Comparison of ENCODE assay signal across 1 cellular context in the genomic region with DNA sequence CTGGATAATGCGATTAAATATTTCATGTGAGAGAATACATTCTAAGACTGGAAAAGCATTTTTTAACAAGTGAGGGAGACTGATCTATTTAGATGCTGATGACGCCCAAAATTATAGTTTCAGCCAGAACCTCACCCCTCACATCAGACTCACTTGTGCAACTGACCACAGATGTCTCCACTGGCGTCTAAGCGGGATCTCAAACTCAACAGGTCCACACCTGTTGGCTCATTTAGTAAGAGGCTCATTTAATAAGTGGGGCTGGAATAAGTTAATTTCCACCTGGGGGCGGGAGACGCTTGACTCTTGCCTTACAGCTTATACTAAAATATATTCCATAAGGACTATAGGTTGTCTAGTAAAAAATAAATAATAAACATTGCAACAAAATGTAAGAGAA.
TF ChIP-seq lines count a peak whose summit lies in the region.

No MANE protein-coding gene starts in this region.

TF ChIP-seq in GM23338, 12 proteins besides CTCF, POLR2A, EP300 and RAD21 (continued from another document):
- TF ChIP-seq, protein P1, sequence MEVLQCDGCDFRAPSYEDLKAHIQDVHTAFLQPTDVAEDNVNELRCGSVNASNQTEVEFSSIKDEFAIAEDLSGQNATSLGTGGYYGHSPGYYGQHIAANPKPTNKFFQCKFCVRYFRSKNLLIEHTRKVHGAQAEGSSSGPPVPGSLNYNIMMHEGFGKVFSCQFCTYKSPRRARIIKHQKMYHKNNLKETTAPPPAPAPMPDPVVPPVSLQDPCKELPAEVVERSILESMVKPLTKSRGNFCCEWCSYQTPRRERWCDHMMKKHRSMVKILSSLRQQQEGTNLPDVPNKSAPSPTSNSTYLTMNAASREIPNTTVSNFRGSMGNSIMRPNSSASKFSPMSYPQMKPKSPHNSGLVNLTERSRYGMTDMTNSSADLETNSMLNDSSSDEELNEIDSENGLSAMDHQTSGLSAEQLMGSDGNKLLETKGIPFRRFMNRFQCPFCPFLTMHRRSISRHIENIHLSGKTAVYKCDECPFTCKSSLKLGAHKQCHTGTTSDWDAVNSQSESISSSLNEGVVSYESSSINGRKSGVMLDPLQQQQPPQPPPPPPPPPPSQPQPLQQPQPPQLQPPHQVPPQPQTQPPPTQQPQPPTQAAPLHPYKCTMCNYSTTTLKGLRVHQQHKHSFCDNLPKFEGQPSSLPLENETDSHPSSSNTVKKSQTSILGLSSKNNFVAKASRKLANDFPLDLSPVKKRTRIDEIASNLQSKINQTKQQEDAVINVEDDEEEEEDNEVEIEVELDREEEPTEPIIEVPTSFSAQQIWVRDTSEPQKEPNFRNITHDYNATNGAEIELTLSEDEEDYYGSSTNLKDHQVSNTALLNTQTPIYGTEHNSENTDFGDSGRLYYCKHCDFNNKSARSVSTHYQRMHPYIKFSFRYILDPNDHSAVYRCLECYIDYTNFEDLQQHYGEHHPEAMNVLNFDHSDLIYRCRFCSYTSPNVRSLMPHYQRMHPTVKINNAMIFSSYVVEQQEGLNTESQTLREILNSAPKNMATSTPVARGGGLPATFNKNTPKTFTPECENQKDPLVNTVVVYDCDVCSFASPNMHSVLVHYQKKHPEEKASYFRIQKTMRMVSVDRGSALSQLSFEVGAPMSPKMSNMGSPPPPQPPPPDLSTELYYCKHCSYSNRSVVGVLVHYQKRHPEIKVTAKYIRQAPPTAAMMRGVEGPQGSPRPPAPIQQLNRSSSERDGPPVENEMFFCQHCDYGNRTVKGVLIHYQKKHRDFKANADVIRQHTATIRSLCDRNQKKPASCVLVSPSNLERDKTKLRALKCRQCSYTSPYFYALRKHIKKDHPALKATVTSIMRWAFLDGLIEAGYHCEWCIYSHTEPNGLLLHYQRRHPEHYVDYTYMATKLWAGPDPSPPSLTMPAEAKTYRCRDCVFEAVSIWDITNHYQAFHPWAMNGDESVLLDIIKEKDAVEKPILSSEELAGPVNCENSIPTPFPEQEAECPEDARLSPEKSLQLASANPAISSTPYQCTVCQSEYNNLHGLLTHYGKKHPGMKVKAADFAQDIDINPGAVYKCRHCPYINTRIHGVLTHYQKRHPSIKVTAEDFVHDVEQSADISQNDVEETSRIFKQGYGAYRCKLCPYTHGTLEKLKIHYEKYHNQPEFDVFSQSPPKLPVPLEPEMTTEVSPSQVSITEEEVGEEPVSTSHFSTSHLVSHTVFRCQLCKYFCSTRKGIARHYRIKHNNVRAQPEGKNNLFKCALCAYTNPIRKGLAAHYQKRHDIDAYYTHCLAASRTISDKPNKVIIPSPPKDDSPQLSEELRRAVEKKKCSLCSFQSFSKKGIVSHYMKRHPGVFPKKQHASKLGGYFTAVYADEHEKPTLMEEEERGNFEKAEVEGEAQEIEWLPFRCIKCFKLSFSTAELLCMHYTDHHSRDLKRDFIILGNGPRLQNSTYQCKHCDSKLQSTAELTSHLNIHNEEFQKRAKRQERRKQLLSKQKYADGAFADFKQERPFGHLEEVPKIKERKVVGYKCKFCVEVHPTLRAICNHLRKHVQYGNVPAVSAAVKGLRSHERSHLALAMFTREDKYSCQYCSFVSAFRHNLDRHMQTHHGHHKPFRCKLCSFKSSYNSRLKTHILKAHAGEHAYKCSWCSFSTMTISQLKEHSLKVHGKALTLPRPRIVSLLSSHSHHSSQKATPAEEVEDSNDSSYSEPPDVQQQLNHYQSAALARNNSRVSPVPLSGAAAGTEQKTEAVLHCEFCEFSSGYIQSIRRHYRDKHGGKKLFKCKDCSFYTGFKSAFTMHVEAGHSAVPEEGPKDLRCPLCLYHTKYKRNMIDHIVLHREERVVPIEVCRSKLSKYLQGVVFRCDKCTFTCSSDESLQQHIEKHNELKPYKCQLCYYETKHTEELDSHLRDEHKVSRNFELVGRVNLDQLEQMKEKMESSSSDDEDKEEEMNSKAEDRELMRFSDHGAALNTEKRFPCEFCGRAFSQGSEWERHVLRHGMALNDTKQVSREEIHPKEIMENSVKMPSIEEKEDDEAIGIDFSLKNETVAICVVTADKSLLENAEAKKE (CRISPR knock-in tag; IDR thresholded peaks at IDR 0.05): no peak
- TF ChIP-seq POLR2AphosphoS5 (IDR thresholded peaks at IDR 0.05; ENCODE audit: low read depth) (no peak), CREB1 (CRISPR knock-in tag; IDR thresholded peaks at IDR 0.05; ENCODE audit: low read depth) (no peak), EZH2phosphoT487 (IDR thresholded peaks at IDR 0.05; ENCODE audit: unreplicated experiment) (no peak), STAT1 (IDR thresholded peaks at IDR 0.05; ENCODE audit: unreplicated experiment) (no peak), JUNB (IDR thresholded peaks at IDR 0.05; ENCODE audit: unreplicated experiment) (no peak), ZNF331 (CRISPR knock-in tag; IDR thresholded peaks at IDR 0.05; ENCODE audit: low read depth) (no peak)
- TF ChIP-seq, protein P2, sequence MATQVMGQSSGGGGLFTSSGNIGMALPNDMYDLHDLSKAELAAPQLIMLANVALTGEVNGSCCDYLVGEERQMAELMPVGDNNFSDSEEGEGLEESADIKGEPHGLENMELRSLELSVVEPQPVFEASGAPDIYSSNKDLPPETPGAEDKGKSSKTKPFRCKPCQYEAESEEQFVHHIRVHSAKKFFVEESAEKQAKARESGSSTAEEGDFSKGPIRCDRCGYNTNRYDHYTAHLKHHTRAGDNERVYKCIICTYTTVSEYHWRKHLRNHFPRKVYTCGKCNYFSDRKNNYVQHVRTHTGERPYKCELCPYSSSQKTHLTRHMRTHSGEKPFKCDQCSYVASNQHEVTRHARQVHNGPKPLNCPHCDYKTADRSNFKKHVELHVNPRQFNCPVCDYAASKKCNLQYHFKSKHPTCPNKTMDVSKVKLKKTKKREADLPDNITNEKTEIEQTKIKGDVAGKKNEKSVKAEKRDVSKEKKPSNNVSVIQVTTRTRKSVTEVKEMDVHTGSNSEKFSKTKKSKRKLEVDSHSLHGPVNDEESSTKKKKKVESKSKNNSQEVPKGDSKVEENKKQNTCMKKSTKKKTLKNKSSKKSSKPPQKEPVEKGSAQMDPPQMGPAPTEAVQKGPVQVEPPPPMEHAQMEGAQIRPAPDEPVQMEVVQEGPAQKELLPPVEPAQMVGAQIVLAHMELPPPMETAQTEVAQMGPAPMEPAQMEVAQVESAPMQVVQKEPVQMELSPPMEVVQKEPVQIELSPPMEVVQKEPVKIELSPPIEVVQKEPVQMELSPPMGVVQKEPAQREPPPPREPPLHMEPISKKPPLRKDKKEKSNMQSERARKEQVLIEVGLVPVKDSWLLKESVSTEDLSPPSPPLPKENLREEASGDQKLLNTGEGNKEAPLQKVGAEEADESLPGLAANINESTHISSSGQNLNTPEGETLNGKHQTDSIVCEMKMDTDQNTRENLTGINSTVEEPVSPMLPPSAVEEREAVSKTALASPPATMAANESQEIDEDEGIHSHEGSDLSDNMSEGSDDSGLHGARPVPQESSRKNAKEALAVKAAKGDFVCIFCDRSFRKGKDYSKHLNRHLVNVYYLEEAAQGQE (IDR thresholded peaks at IDR 0.05; ENCODE audit: unreplicated experiment): no peak
- TF ChIP-seq, protein P3, sequence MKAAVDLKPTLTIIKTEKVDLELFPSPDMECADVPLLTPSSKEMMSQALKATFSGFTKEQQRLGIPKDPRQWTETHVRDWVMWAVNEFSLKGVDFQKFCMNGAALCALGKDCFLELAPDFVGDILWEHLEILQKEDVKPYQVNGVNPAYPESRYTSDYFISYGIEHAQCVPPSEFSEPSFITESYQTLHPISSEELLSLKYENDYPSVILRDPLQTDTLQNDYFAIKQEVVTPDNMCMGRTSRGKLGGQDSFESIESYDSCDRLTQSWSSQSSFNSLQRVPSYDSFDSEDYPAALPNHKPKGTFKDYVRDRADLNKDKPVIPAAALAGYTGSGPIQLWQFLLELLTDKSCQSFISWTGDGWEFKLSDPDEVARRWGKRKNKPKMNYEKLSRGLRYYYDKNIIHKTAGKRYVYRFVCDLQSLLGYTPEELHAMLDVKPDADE (IDR thresholded peaks at IDR 0.05): no peak
